20 cellular contexts compared by ENCODE assay signal in the genomic region with DNA sequence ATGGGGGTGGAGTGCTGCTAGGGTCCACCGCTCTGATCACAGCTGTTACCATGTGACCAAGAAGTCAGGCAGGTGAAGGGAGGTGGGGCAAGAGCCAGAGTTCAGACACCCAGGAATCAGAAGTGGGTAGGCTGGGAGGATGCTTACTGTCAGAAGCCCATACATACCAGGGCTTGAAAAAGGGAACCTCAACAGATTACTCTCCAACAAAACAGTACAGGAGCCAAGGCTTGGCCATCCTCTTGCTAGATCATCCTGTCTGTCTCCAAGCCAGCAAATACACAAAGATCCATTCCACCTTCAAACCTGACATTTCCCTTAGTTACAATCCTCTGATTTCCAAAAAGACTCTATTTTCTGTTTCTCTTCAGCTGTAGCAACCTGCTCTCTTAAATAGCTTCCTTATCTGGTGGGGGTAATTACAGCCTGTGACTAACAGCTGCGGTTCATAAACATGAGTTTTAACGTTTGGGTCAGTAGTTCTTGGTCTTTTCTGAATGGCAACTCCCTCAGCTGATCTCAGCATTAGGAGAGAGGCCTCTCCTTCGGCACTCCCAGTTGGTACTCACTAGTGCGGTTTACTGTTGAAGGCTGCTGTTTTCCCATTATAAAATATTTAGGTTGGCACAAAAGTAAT. TPM values are rescaled to one million over a fixed set of nuclear protein-coding genes. Genes with fewer than 3 reads are reported as not detected.
A peak's percentile ranks its signal among the peaks of the same experiment; 100 is the strongest.
DNase-seq lines count a peak whose midpoint lies in the region; TF ChIP-seq lines count a peak whose summit lies in the region.
"Had no signal": no experiment of that assay in that cellular context is flagged by ENCODE, and none has a peak within 500 bp of the region (broad histone marks: within the 10 kb centered on the region; RNA-seq: fewer than 3 reads in every experiment).

No MANE protein-coding gene starts in this region.

- DNase-seq in H4 (ENCODE audit: low spot score) = peak; percentile 91
- peak; percentile 82 to 92 for DNase-seq in NOMO-1 (lab: John Stamatoyannopoulos, UW; ENCODE audit: unreplicated experiment in 2 of 2)
- DNase-seq in cardiac fibroblast (ENCODE audit: low read depth in 2 of 2) = peak; percentile 40 to 71
- DNase-seq in nephron progenitor cell = no peak
- no peak for DNase-seq in hippocampal formation (lab: John Stamatoyannopoulos, UW)
- no peak for DNase-seq in midbrain (lab: John Stamatoyannopoulos, UW)
- no peak for DNase-seq in NCI-H526 treated with DMSO at 0.1 percent for 48 hours (lab: John Stamatoyannopoulos, UW)
- no peak for DNase-seq in amniotic stem cell (lab: John Stamatoyannopoulos, UW)
- DNase-seq: activated CD4-positive, alpha-beta T cell treated with anti-CD3 and anti-CD28 coated beads for 36 hours; activated CD8-positive, alpha-beta memory T cell treated with anti-CD3 and anti-CD28 coated beads, Interleukin-2, amount 50 U/mL, for 4 hours; activated naive CD4-positive, alpha-beta T cell treated with Interleukin-2 at 50 U/mL for 16 hours; COR-L47; cortex of kidney; GF-D8; islet precursor cell; Karpas-422; NCI-H187 treated with DMSO at 0.1 percent for 48 hours; NCI-H524; stimulated activated naive CD4-positive, alpha-beta T cell treated with Interleukin-2 at 50 U/mL for 16 hours; T-helper 2 cell had no signal

- no peak overlapping the region for H3K4me3 Mint-ChIP-seq in nephron progenitor cell
- H3K4me3 Mint-ChIP-seq: activated CD4-positive, alpha-beta T cell treated with anti-CD3 and anti-CD28 coated beads for 36 hours had no signal

- peak overlapping the region; percentile 64 for H3K27ac Mint-ChIP-seq in nephron progenitor cell
- H3K27ac Mint-ChIP-seq: activated CD4-positive, alpha-beta T cell treated with anti-CD3 and anti-CD28 coated beads for 36 hours had no signal

- H3K4me3 ChIP-seq in cardiac fibroblast (replicated peaks in 1 of 2; ENCODE audit: low read depth in 2 of 2, low read length in 2 of 2) = no peak overlapping the region

- peaks cover 22% of the 10 kb centered on the region for H3K4me1 Mint-ChIP-seq in nephron progenitor cell
- H3K4me1 Mint-ChIP-seq: activated CD4-positive, alpha-beta T cell treated with anti-CD3 and anti-CD28 coated beads for 36 hours had no signal

- peaks cover 4% of the 10 kb centered on the region for H3K9me3 Mint-ChIP-seq in nephron progenitor cell

- TF ChIP-seq CTCF in cardiac fibroblast (IDR thresholded peaks at IDR 0.05; ENCODE audit: low read depth, low read length) (no peak), nephron progenitor cell (IDR thresholded peaks at IDR 0.05) (no peak)

- peaks cover 11% of the 10 kb centered on the region for H3K36me3 Mint-ChIP-seq in nephron progenitor cell (ENCODE audit: low read depth)

- H3K27me3 Mint-ChIP-seq in nephron progenitor cell (ENCODE audit: low read depth, poor library complexity) = peaks cover 7% of the 10 kb centered on the region

RNA-seq across cellular contexts. Expression of a gene that starts 31.1 kb away (rescaled TPM):
- not detected in 2 replicates for total RNA-seq in H4 (2014; rRNA removed; shearing (Covaris generic))
- total RNA-seq: activated CD4-positive, alpha-beta T cell treated with anti-CD3 and anti-CD28 coated beads for 36 hours had no signal

Comparison
In these comparisons a context has a peak if more than half of its experiments do, and no peak if none do; other contexts are left out.
1. DNase-seq: peak in H4 (single experiment), NOMO-1 (2 of 2) and cardiac fibroblast (2 of 2); none in nephron progenitor cell (single experiment), hippocampal formation (0 of 2), midbrain (single experiment), NCI-H526 treated with DMSO at 0.1 percent for 48 hours (single experiment) and amniotic stem cell (single experiment).